Comparison of ENCODE assay signal across 19 cellular contexts in the genomic region with DNA sequence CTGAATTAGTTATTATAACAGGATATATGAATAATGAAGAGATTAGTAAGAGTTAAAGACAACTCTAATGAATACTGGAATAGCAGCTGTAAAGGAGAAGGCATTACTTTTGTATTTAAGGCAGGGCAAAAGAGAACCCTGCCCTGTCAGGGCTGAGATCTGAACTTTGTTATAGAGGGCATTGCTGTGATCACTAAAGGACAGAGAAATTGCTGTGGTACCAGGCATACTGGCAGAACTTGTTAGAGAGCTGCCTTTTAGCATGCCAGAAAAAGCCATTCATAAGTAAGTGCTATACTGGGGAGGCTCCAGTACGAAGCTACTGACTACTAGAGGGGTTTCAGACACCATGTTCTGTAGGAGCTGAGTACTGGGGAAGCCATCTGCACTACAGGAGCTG.
"Had no signal": no experiment of that assay in that cellular context is flagged by ENCODE, and none has a peak within 500 bp of the region (broad histone marks: within the 10 kb centered on the region; RNA-seq: fewer than 3 reads in every experiment).

No MANE protein-coding gene starts in this region.

- H3K27me3 ChIP-seq: brain microvascular endothelial cell, cardiac muscle cell had no signal

- DNase-seq: activated CD4-positive, alpha-beta T cell treated with anti-CD3 and anti-CD28 coated beads for 4 hours; activated CD8-positive, alpha-beta memory T cell treated with anti-CD3 and anti-CD28 coated beads, Interleukin-2, amount 50 U/mL, for 4 hours; activated CD8-positive, alpha-beta T cell treated with anti-CD3 and anti-CD28 coated beads for 36 hours; activated gamma-delta T cell treated with Interleukin-2 at 50 U/mL for 16 hours; activated naive CD4-positive, alpha-beta T cell treated with anti-CD3 and anti-CD28 coated beads, Interleukin-2, amount 10 ng/mL, durations not matched to agents 7 days and 5 days; activated naive CD8-positive, alpha-beta T cell treated with anti-CD3 and anti-CD28 coated beads for 36 hours; activated T-cell treated with anti-CD3 and anti-CD28 coated beads, Interleukin-2, amount 50 U/mL, for 72 hours; brain microvascular endothelial cell; Kasumi-1; KBM-7; NCI-H1048; NCI-H146; NCI-H187 treated with DMSO at 0.1 percent for 48 hours; NCI-H2081 treated with DMSO at 0.1 percent for 48 hours; NCI-H526 treated with DMSO at 0.1 percent for 48 hours; PC-3; SHP77 had no signal

- ATAC-seq: activated CD4-positive, CD25-positive, alpha-beta regulatory T cell treated with anti-CD3 and anti-CD28 coated beads, Interleukin-2, amount 50 U/mL, for 24 hours; activated CD8-positive, alpha-beta T cell treated with anti-CD3 and anti-CD28 coated beads for 36 hours; activated T-cell treated with anti-CD3 and anti-CD28 coated beads, Interleukin-2, amount 50 U/mL, for 72 hours; PC-3 had no signal

- H3K27ac ChIP-seq: brain microvascular endothelial cell, cardiac muscle cell had no signal

- H3K4me3 ChIP-seq: cardiac muscle cell had no signal

- H3K36me3 ChIP-seq: brain microvascular endothelial cell, cardiac muscle cell had no signal
